Comparison of ENCODE assay signal across 13 cellular contexts in the genomic region with DNA sequence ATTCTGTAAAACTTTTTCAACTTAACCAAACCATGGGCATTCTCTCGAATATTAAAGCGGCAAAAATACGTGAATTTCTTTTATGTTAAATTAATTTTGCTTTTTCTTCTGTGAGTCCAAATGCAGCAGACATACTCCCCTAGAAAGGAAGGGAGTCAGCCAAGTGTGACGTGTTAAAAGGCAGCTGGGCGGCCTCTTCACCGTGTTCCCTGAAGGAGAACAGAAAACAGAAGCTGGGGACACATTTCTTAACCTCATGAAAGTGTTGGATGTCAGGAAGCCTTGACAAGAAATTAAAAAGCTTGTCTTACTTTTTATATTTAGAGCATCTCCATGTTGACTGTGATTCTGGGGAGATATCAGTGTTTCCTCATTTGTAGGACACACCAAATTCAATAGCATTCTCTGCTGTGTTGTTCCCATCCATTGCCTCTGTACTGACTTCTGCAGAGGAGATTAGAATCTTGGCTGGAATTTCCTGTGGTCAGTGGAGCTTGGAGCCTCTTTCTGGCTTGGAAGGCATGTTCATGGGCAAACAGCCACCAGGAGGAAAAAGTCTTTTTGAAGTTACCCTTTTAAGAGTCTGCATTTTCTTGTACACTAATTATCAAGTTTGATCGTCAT.
DNase-seq lines count a peak whose midpoint lies in the region; ATAC-seq and TF ChIP-seq lines count a peak whose summit lies in the region.
"Had no signal": no experiment of that assay in that cellular context is flagged by ENCODE, and none has a peak within 500 bp of the region (broad histone marks: within the 10 kb centered on the region; RNA-seq: fewer than 3 reads in every experiment).

No MANE protein-coding gene starts in this region.

- no peaks in the 10 kb centered on the region for H3K27me3 ChIP-seq in RWPE2 (ENCODE audit: insufficient read depth, poor library complexity, severe bottlenecking)
- H3K27me3 ChIP-seq in heart right ventricle, result no peaks in the 10 kb centered on the region
- no peaks in the 10 kb centered on the region for H3K27me3 ChIP-seq in gastrocnemius medialis

- H3K4me1 ChIP-seq in RWPE2 (ENCODE audit: insufficient read depth, poor library complexity, severe bottlenecking) (peaks cover 8% of the 10 kb centered on the region), heart right ventricle (peaks cover 0 to 18% (median 0%) of the 10 kb centered on the region in 9 donors), gastrocnemius medialis (no peaks in the 10 kb centered on the region)
- H3K4me1 ChIP-seq: A549, psoas muscle had no signal

- H3K27ac ChIP-seq in RWPE2 (ENCODE audit: poor library complexity, severe bottlenecking) (no peak overlapping the region), heart right ventricle (peak overlapping the region in 9 of 10 donors; percentile 17 to 70 (median 63)), gastrocnemius medialis (peak overlapping the region in 3 of 4 donors; percentile 16 to 36 (median 18))
- H3K27ac ChIP-seq: A549, psoas muscle had no signal

- peak; percentile 51 to 56 for DNase-seq in NCI-H187 (lab: John Stamatoyannopoulos, UW)
- no peak for DNase-seq in NCI-H187 treated with DMSO at 0.1 percent for 48 hours (lab: John Stamatoyannopoulos, UW)
- DNase-seq in RWPE2 (ENCODE audit: low spot score), result no peak
- DNase-seq in heart right ventricle, result peak; percentile 16 to 46
- no peak for DNase-seq in gastrocnemius medialis
- DNase-seq in RKO (ENCODE audit: low spot score), result no peak
- DNase-seq: activated effector memory CD4-positive, alpha-beta T cell treated with anti-CD3 and anti-CD28 coated beads, Interleukin-2, amount 50 U/mL, for 16 hours; Kasumi-1; psoas muscle; stimulated activated naive B cell treated with anti-CD40 and anti-IgM and Interleukin-4, amounts not matched to agents 10 μg/mL and 1 μg/mL and 100 μg/mL, for 72 hours had no signal

- intact Hi-C loops in heart right ventricle (cut with DNase I), result loop anchor here in 1 of 10 donors (10.0 kb wide), 1 partner anchor 598 kb away; no protein-coding TSS in a partner anchor
- intact Hi-C loops in gastrocnemius medialis (cut with DNase I; ENCODE audit: low total_unique reads), result no loop called here

- TF ChIP-seq CTCF in RWPE2 (IDR thresholded peaks at IDR 0.05; ENCODE audit: poor library complexity, severe bottlenecking) (no peak), heart right ventricle (IDR thresholded peaks at IDR 0.05) (peak in 1 of 9 donors; percentile 9), gastrocnemius medialis (IDR thresholded peaks at IDR 0.05 in 4 of 5, conservative IDR thresholded peaks at IDR 0.05 in 1 of 5) (no peak)

- no peak for TF ChIP-seq POLR2A in gastrocnemius medialis (IDR thresholded peaks at IDR 0.05)

- WGBS in heart right ventricle, 2 donors, result 28 to 35% methylated on average over 7 of the region's 7 CpGs

- H3K9me3 ChIP-seq in RWPE2 (ENCODE audit: severe bottlenecking) (no peaks in the 10 kb centered on the region), heart right ventricle (no peaks in the 10 kb centered on the region), gastrocnemius medialis (no peaks in the 10 kb centered on the region)
- H3K9me3 ChIP-seq: A549, psoas muscle had no signal

- ATAC-seq in RWPE2 (ENCODE audit: low read depth), result peak; percentile 87
- peak; percentile 65 to 93 (median 82) for ATAC-seq in heart right ventricle
- ATAC-seq in gastrocnemius medialis, result peak; percentile 41 to 79
- no peak for ATAC-seq in HG03457 (IDR thresholded peaks at IDR 0.05; ENCODE audit: unreplicated experiment)
- ATAC-seq in HG02981 (IDR thresholded peaks at IDR 0.05; ENCODE audit: unreplicated experiment), result no peak
- ATAC-seq: A549; stimulated activated naive B cell treated with anti-CD40 and anti-IgM and Interleukin-4, amounts not matched to agents 10 μg/mL and 1 μg/mL and 100 μg/mL, for 72 hours had no signal

- in situ Hi-C loops in gastrocnemius medialis (cut with MboI; ENCODE audit: low sequenced_read_pairs in 4 of 4), result no loop called here

- no peak overlapping the region for H3K4me3 ChIP-seq in RWPE2 (ENCODE audit: severe bottlenecking)
- H3K4me3 ChIP-seq in heart right ventricle, result no peak overlapping the region
- H3K4me3 ChIP-seq in gastrocnemius medialis, result no peak overlapping the region
- H3K4me3 ChIP-seq: A549, psoas muscle had no signal

- H3K36me3 ChIP-seq in RWPE2 (ENCODE audit: low read depth) (no peaks in the 10 kb centered on the region), heart right ventricle (no peaks in the 10 kb centered on the region), gastrocnemius medialis (no peaks in the 10 kb centered on the region)

Comparison
In these comparisons a context has a peak if more than half of its experiments do, and no peak if none do; other contexts are left out.
1. DNase-seq: peak in NCI-H187 (2 of 2) and heart right ventricle (2 of 2); none in NCI-H187 treated with DMSO at 0.1 percent for 48 hours (single experiment), RWPE2 (single experiment), gastrocnemius medialis (0 of 2) and RKO (single experiment).
2. ATAC-seq: peak in RWPE2 (single experiment), heart right ventricle (8 of 8) and gastrocnemius medialis (2 of 2); none in HG03457 (single experiment) and HG02981 (single experiment).